ENCODE assay signal across 8 cellular contexts in genomic region chr2:54114936-54115283, GRCh38. TPM values are rescaled to one million over a fixed set of nuclear protein-coding genes. Genes with fewer than 3 reads are reported as not detected.
DNase-seq lines count a peak whose midpoint lies in the region; ATAC-seq, FAIRE-seq and TF ChIP-seq lines count a peak whose summit lies in the region.

No MANE protein-coding gene starts in this region.

- H3K4me3 ChIP-seq in kidney (ENCODE audit: low read length in 2 of 2) (peak overlapping the region; percentile 92 to 95), thyroid gland (replicated peaks in 1 of 3) (peak overlapping the region in 2 of 3 donors; percentile 12 to 79)

- peaks cover 6% of the 10 kb centered on the region for H3K9me3 Mint-ChIP-seq in activated CD8-positive, alpha-beta memory T cell treated with anti-CD3 and anti-CD28 coated beads, Interleukin-2, amount 10 ng/mL, durations not matched to agents 7 days and 5 days (ENCODE audit: low read depth)
- peaks cover 0 to 10% of the 10 kb centered on the region in 2 donors for H3K9me3 Mint-ChIP-seq in activated naive CD4-positive, alpha-beta T cell treated with anti-CD3 and anti-CD28 coated beads, Interleukin-2, amount 50 U/mL, for 72 hours

- H3K27me3 Mint-ChIP-seq in activated CD8-positive, alpha-beta memory T cell treated with anti-CD3 and anti-CD28 coated beads, Interleukin-2, amount 10 ng/mL, durations not matched to agents 7 days and 5 days = no peaks in the 10 kb centered on the region

- WGBS in thyroid gland, 2 donors = 60 to 68% methylated on average over 3 of the region's 3 CpGs

- no peaks in the 10 kb centered on the region for H3K27me3 ChIP-seq in thyroid gland

- peak overlapping the region; percentile 50 to 99 for H3K9ac ChIP-seq in kidney (ENCODE audit: low read length in 2 of 2)

- peaks cover 11% of the 10 kb centered on the region for H3K4me1 Mint-ChIP-seq in activated CD8-positive, alpha-beta memory T cell treated with anti-CD3 and anti-CD28 coated beads, Interleukin-2, amount 10 ng/mL, durations not matched to agents 7 days and 5 days

- H3K36me3 ChIP-seq in kidney (ENCODE audit: control insufficient read depth in 1 of 2, insufficient read depth in 2 of 2, low read length in 2 of 2) (no peaks in the 10 kb centered on the region), thyroid gland (no peaks in the 10 kb centered on the region)

- intact Hi-C loops in kidney (cut with DNase I) = no loop called here
- intact Hi-C loops in thyroid gland (cut with DNase I) = no loop called here

- H3K27ac ChIP-seq in kidney (ENCODE audit: low read depth in 2 of 2, low read length in 2 of 2) = peak overlapping the region; percentile 98 to 100
- H3K27ac ChIP-seq in thyroid gland = peak overlapping the region; percentile 96 to 100 (median 99)

- FAIRE-seq in kidney (lab: Jason Lieb, UNC) = no peak

- CTCF ChIA-PET in activated CD8-positive, alpha-beta memory T cell treated with anti-CD3 and anti-CD28 coated beads, Interleukin-2, amount 10 ng/mL, durations not matched to agents 7 days and 5 days (lab: Charles Lee) = interaction anchor here (0.7 to 2.4 kb wide), 4 partner anchors 8 to 492 kb away, joined by 3 to 10 read pairs (median 4); no protein-coding TSS in a partner anchor

- no peak for ATAC-seq in activated CD8-positive, alpha-beta memory T cell treated with anti-CD3 and anti-CD28 coated beads, Interleukin-2, amount 10 ng/mL, durations not matched to agents 7 days and 5 days
- ATAC-seq in activated naive CD4-positive, alpha-beta T cell treated with anti-CD3 and anti-CD28 coated beads, Interleukin-2, amount 50 U/mL, for 72 hours = no peak
- no peak for ATAC-seq in activated CD4-positive, CD25-positive, alpha-beta regulatory T cell treated with anti-CD3 and anti-CD28 coated beads, Interleukin-2, amount 50 U/mL, for 24 hours

- peaks cover 27% of the 10 kb centered on the region for H3K36me3 Mint-ChIP-seq in activated CD8-positive, alpha-beta memory T cell treated with anti-CD3 and anti-CD28 coated beads, Interleukin-2, amount 10 ng/mL, durations not matched to agents 7 days and 5 days
- peaks cover 19 to 33% of the 10 kb centered on the region in 2 donors for H3K36me3 Mint-ChIP-seq in activated naive CD4-positive, alpha-beta T cell treated with anti-CD3 and anti-CD28 coated beads, Interleukin-2, amount 50 U/mL, for 72 hours

- H3K9me3 ChIP-seq in kidney (ENCODE audit: control insufficient read depth in 1 of 2, low read length in 2 of 2) = no peaks in the 10 kb centered on the region
- H3K9me3 ChIP-seq in thyroid gland = no peaks in the 10 kb centered on the region

- peak overlapping the region; percentile 97 for H3K27ac Mint-ChIP-seq in activated CD8-positive, alpha-beta memory T cell treated with anti-CD3 and anti-CD28 coated beads, Interleukin-2, amount 10 ng/mL, durations not matched to agents 7 days and 5 days
- peak overlapping the region; percentile 99 for H3K27ac Mint-ChIP-seq in activated naive CD4-positive, alpha-beta T cell treated with anti-CD3 and anti-CD28 coated beads, Interleukin-2, amount 50 U/mL, for 72 hours

- H3K4me3 Mint-ChIP-seq in activated CD8-positive, alpha-beta memory T cell treated with anti-CD3 and anti-CD28 coated beads, Interleukin-2, amount 10 ng/mL, durations not matched to agents 7 days and 5 days = peak overlapping the region; percentile 84

- H3K4me1 ChIP-seq in kidney (ENCODE audit: control insufficient read depth in 1 of 2, insufficient read depth in 1 of 2, low read depth in 1 of 2, low read length in 2 of 2) (no peaks in the 10 kb centered on the region), thyroid gland (peaks cover 5 to 8% of the 10 kb centered on the region in 2 donors)

- TF ChIP-seq CTCF in kidney (IDR thresholded peaks at IDR 0.05; ENCODE audit: borderline replicate concordance, extremely low read depth, insufficient read depth) = no peak
- TF ChIP-seq CTCF in thyroid gland (IDR thresholded peaks at IDR 0.05) = no peak

- TF ChIP-seq POLR2A in thyroid gland (IDR thresholded peaks at IDR 0.05) = no peak

- DNase-seq in activated CD8-positive, alpha-beta memory T cell treated with anti-CD3 and anti-CD28 coated beads, Interleukin-2, amount 10 ng/mL, durations not matched to agents 7 days and 5 days = no peak
- no peak for DNase-seq in activated CD8-positive, alpha-beta memory T cell treated with anti-CD3 and anti-CD28 coated beads, Interleukin-2, amount 50 U/mL, for 4 hours
- no peak for DNase-seq in activated naive CD4-positive, alpha-beta T cell treated with anti-CD3 and anti-CD28 coated beads, Interleukin-2, amount 50 U/mL, for 72 hours (ENCODE audit: low spot score in 2 of 2)
- no peak for DNase-seq in kidney
- DNase-seq in thyroid gland = no peak
- no peak for DNase-seq in NCI-H82 treated with DMSO at 0.1 percent for 48 hours (lab: John Stamatoyannopoulos, UW; ENCODE audit: unreplicated experiment)
- DNase-seq in OCI-M2 (lab: John Stamatoyannopoulos, UW; ENCODE audit: unreplicated experiment) = no peak

RNA-seq across cellular contexts. Expression of gene ACYP2, which starts 0.5 kb away (rescaled TPM):
- total RNA-seq in activated CD8-positive, alpha-beta memory T cell treated with anti-CD3 and anti-CD28 coated beads, Interleukin-2, amount 10 ng/mL, durations not matched to agents 7 days and 5 days = 1 to 10 TPM; 9.9 TPM
- 10 to 100 TPM in 1 of 2 donors, 1 to 10 TPM in 1; 6.3 to 10.8 TPM for total RNA-seq in activated naive CD4-positive, alpha-beta T cell treated with anti-CD3 and anti-CD28 coated beads, Interleukin-2, amount 50 U/mL, for 72 hours
- total RNA-seq in kidney = 16.7 TPM
- 24.5 TPM for polyA plus RNA-seq in kidney (ENCODE audit: insufficient read depth, low read depth, low replicate concordance)
- total RNA-seq in thyroid gland = 10 to 100 TPM; 14.1 to 29.2 (median 26.2) TPM
